In genomic region chr3:155661730-155662129, GRCh38 we compare ENCODE assay signal across 1 cellular context.
TF ChIP-seq lines count a peak whose summit lies in the region.

No MANE protein-coding gene starts in this region.

TF ChIP-seq in A549, 52 proteins besides CTCF, POLR2A, EP300 and RAD21 (continued from another document):
- TF ChIP-seq EHF (CRISPR knock-in tag; IDR thresholded peaks at IDR 0.05), result no peak
- TF ChIP-seq CHD2 (IDR thresholded peaks at IDR 0.05; ENCODE audit: low read length, partially characterized antibody), result no peak
- no peak for TF ChIP-seq FOXS1 (CRISPR knock-in tag; IDR thresholded peaks at IDR 0.05)
- TF ChIP-seq EHMT2 (IDR thresholded peaks at IDR 0.05; ENCODE audit: low read depth), result no peak
- TF ChIP-seq MAFK (IDR thresholded peaks at IDR 0.05; ENCODE audit: partially characterized antibody), result no peak
